In the genomic region with DNA sequence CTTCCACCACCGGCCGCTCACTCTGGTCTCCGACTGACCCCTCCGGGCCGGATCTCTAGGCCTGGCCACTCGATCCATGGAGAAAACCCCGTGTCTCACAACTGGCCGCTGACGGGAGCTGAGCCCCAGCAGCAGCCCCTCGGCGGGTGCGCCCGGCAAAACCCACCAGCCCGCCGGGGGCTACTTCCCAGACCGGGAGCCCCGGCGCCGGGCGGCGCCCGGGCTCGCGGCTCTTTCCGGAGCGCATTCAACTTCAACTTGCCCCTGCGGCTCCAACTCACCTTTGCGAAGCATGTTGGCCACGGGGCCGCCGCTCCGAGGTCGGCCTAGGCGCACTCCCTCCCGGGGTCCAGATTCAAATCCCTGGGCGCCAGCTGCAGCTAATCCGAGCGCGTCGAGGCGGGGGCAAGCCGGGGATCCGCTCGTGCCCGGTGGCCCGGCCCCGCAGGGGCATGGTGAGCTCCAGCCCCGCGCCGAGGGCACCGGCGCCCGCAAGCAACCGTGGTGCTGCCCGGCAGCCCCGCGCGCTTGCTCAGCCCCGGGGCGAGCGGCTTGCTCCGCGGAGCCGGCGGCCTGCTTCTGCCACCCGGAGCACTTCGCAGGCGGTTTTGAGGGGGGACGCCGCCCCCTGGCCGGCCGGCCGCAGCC, we compare ENCODE assay signal across 8 cellular contexts. TPM values are rescaled to one million over a fixed set of nuclear protein-coding genes. Genes with fewer than 3 reads are reported as not detected.
A peak's percentile ranks its signal among the peaks of the same experiment; 100 is the strongest.
DNase-seq lines count a peak whose midpoint lies in the region; ATAC-seq, FAIRE-seq and TF ChIP-seq lines count a peak whose summit lies in the region.

No MANE protein-coding gene starts in this region.

- H3K4me3 ChIP-seq in OCI-LY1 (ENCODE audit: low read depth, low read length, poor library complexity, severe bottlenecking) (peak overlapping the region; percentile 31), trophoblast cell (ENCODE audit: low read depth, low read length) (peak overlapping the region; percentile 39)

- H3K4me1 Mint-ChIP-seq in Calu3 (ENCODE audit: low read depth, unreplicated experiment) (no peaks in the 10 kb centered on the region), endothelial cell (ENCODE audit: unreplicated experiment) (peaks cover 15% of the 10 kb centered on the region)

- no peak for DNase-seq in Calu3
- DNase-seq in trophoblast cell = peak in 1 of 2 donors; percentile 32
- no peak for DNase-seq in endothelial cell (ENCODE audit: low spot score)
- no peak for DNase-seq in NCI-H1694 treated with DMSO at 0.1 percent for 48 hours (lab: John Stamatoyannopoulos, UW)
- no peak for DNase-seq in urothelium cell line (ENCODE audit: low spot score)

- no peaks in the 10 kb centered on the region for H4K20me1 ChIP-seq in OCI-LY1 (ENCODE audit: insufficient read depth, low read length)

- ATAC-seq in esophagus mucosa (peak; percentile 2), GM21360 (IDR thresholded peaks at IDR 0.05; ENCODE audit: unreplicated experiment) (no peak)

- no peak overlapping the region for H2BK5ac ChIP-seq in trophoblast cell (ENCODE audit: low read depth, low read length, poor library complexity)

- BruUV-seq in Calu3 (replicated peaks; lab: Mats Ljungman, UMichigan) = no TSS peak

- H3K27me3 Mint-ChIP-seq in Calu3 (ENCODE audit: unreplicated experiment) (peaks cover 51% of the 10 kb centered on the region), endothelial cell (ENCODE audit: unreplicated experiment) (peaks cover 28% of the 10 kb centered on the region)

- no peak for FAIRE-seq in urothelium cell line (lab: Jason Lieb, UNC)

- no peak overlapping the region for H3K4ac ChIP-seq in trophoblast cell (ENCODE audit: low read depth, low read length)

- no peak overlapping the region for H3K23ac ChIP-seq in trophoblast cell (ENCODE audit: low read length)

- H3K36me3 ChIP-seq in OCI-LY1 (ENCODE audit: insufficient read depth, low read length) (no peaks in the 10 kb centered on the region), trophoblast cell (ENCODE audit: control insufficient read depth in 1 of 2, insufficient read depth in 2 of 2, low read length in 2 of 2) (no peaks in the 10 kb centered on the region)

- H3K9me3 Mint-ChIP-seq in Calu3 (ENCODE audit: low read depth, unreplicated experiment) (no peaks in the 10 kb centered on the region), endothelial cell (ENCODE audit: unreplicated experiment) (no peaks in the 10 kb centered on the region)

- intact Hi-C loops in Calu3 (cut with micrococcal nuclease; ENCODE audit: unreplicated experiment) = no loop called here

- CTCF ChIA-PET in Calu3 (lab: Charles Lee) = interaction anchor here (1.0 to 3.9 kb wide), 2 partner anchors 20 to 114 kb away, joined by 8 to 69 read pairs; no protein-coding TSS in a partner anchor

- no peaks in the 10 kb centered on the region for H3K9me2 ChIP-seq in OCI-LY1 (ENCODE audit: low read depth, low read length)

- H3K9ac ChIP-seq in OCI-LY1 (ENCODE audit: low read length) = no peak overlapping the region
- H3K9ac ChIP-seq in trophoblast cell (ENCODE audit: low read length) = no peak overlapping the region

- peak overlapping the region; percentile 59; the same call in 1 of the 2 replicates for H3K4me2 ChIP-seq in OCI-LY1 (ENCODE audit: low read length)
- H3K4me2 ChIP-seq in trophoblast cell (ENCODE audit: low read length) = peak overlapping the region; percentile 67

- no peak for TF ChIP-seq CTCF in Calu3 (IDR thresholded peaks at IDR 0.05; ENCODE audit: unreplicated experiment)
- no peak for TF ChIP-seq CTCF in OCI-LY1 (IDR thresholded peaks at IDR 0.05; ENCODE audit: low read length)
- TF ChIP-seq CTCF in endothelial cell (IDR thresholded peaks at IDR 0.05; ENCODE audit: unreplicated experiment) = no peak

- no peak overlapping the region for H4K91ac ChIP-seq in trophoblast cell (ENCODE audit: low read depth, low read length)

- H3K14ac ChIP-seq in trophoblast cell (ENCODE audit: low read length) = no peak overlapping the region

- H2AK5ac ChIP-seq in trophoblast cell (ENCODE audit: low read length) = no peak overlapping the region

- H3F3A ChIP-seq in OCI-LY1 (ENCODE audit: insufficient read depth, low read length) = no peaks in the 10 kb centered on the region

- no peak overlapping the region for H3K18ac ChIP-seq in trophoblast cell (ENCODE audit: low read length)

- H3K27ac Mint-ChIP-seq in Calu3 (ENCODE audit: unreplicated experiment) (no peak overlapping the region), endothelial cell (ENCODE audit: unreplicated experiment) (no peak overlapping the region)

- no peak overlapping the region for H2AFZ ChIP-seq in OCI-LY1 (ENCODE audit: low read length)
- no peak overlapping the region for H2AFZ ChIP-seq in trophoblast cell (ENCODE audit: insufficient read depth, low read length, poor library complexity)

- no peak overlapping the region for H2BK120ac ChIP-seq in trophoblast cell (ENCODE audit: insufficient read depth, low read length, poor library complexity)

- H3K4me1 ChIP-seq in OCI-LY1 (ENCODE audit: insufficient read depth, low read length, severe bottlenecking) (peaks cover 3% of the 10 kb centered on the region), trophoblast cell (ENCODE audit: control insufficient read depth in 1 of 2, insufficient read depth in 2 of 2, low read length in 2 of 2) (peaks cover 4 to 21% of the 10 kb centered on the region in 2 experiments)

- H4K8ac ChIP-seq in trophoblast cell (ENCODE audit: low read depth, low read length) = no peak overlapping the region

- H3K79me1 ChIP-seq in trophoblast cell (ENCODE audit: low read length) = peaks cover 3% of the 10 kb centered on the region

- H2BK12ac ChIP-seq in trophoblast cell (ENCODE audit: low read length) = no peak overlapping the region

- H3K79me2 ChIP-seq in OCI-LY1 (ENCODE audit: insufficient read depth, low read length) (no peaks in the 10 kb centered on the region), trophoblast cell (ENCODE audit: control insufficient read depth, insufficient read depth, low read length, poor library complexity) (no peaks in the 10 kb centered on the region)

- no CpG with 5 or more reads among the region's 73 CpGs for WGBS in trophoblast cell (ENCODE audit: extremely low coverage, insufficient coverage, insufficient read length)

- H3K9me3 ChIP-seq in OCI-LY1 (ENCODE audit: low read length) (no peaks in the 10 kb centered on the region), trophoblast cell (ENCODE audit: insufficient read depth, low read depth, low read length) (peaks cover 3% of the 10 kb centered on the region)

- H3K4me3 Mint-ChIP-seq in Calu3 (ENCODE audit: low read depth, unreplicated experiment) (peak overlapping the region; percentile 56), endothelial cell (ENCODE audit: unreplicated experiment) (no peak overlapping the region)

- no peak overlapping the region for H3K27ac ChIP-seq in OCI-LY1 (ENCODE audit: low read depth, low read length, poor library complexity, severe bottlenecking)
- no peak overlapping the region for H3K27ac ChIP-seq in trophoblast cell (ENCODE audit: low read depth, low read length)

- H3K27me3 ChIP-seq in OCI-LY1 (ENCODE audit: insufficient read depth, low read length) (peaks cover 22% of the 10 kb centered on the region), trophoblast cell (ENCODE audit: insufficient read depth, low read length) (peaks cover 55% of the 10 kb centered on the region)

- no peak overlapping the region for H4K12ac ChIP-seq in trophoblast cell (ENCODE audit: low read depth, low read length)

- H3K36me3 Mint-ChIP-seq in Calu3 (ENCODE audit: insufficient read depth, unreplicated experiment) = peaks cover 9% of the 10 kb centered on the region
- H3K36me3 Mint-ChIP-seq in endothelial cell (ENCODE audit: low read depth, unreplicated experiment) = peaks cover 4% of the 10 kb centered on the region

RNA-seq across cellular contexts. Expression of a gene that starts 0.4 kb away (rescaled TPM):
- not detected in 2 replicates for total RNA-seq in Calu3 (2022)
- total RNA-seq in esophagus mucosa = 1.2 TPM
- polyA plus RNA-seq in trophoblast cell (2013) = 0.55 and 0.57 TPM in 2 replicates
- not detected for total RNA-seq in endothelial cell (ENCODE audit: unreplicated experiment)

RNA-seq across cellular contexts. Expression of a gene that starts 5.3 kb away (rescaled TPM):
- total RNA-seq in Calu3 (2022) = 24.7 and 29.7 TPM in 2 replicates
- 29.1 TPM for total RNA-seq in esophagus mucosa
- 15.0 and 15.8 TPM in 2 replicates for polyA plus RNA-seq in trophoblast cell (2013)
- total RNA-seq in endothelial cell (ENCODE audit: unreplicated experiment) = 27.1 TPM

RNA-seq across cellular contexts. Expression of a gene that starts 17.1 kb away (rescaled TPM):
- total RNA-seq in Calu3 (2022) = 21.0 and 22.1 TPM in 2 replicates
- total RNA-seq in esophagus mucosa = 32.3 TPM
- 40.2 and 44.9 TPM in 2 replicates for polyA plus RNA-seq in trophoblast cell (2013)
- 32.7 TPM for total RNA-seq in endothelial cell (ENCODE audit: unreplicated experiment)

RNA-seq across cellular contexts. Expression of a gene that starts 30.2 kb away (rescaled TPM):
- total RNA-seq in Calu3 (2022) (0.61 and 1.2 TPM in 2 replicates), esophagus mucosa (2.3 TPM), endothelial cell (ENCODE audit: unreplicated experiment) (0.72 TPM)
- polyA plus RNA-seq in trophoblast cell (2013) = 1.4 and 1.7 TPM in 2 replicates
